In the genomic region with DNA sequence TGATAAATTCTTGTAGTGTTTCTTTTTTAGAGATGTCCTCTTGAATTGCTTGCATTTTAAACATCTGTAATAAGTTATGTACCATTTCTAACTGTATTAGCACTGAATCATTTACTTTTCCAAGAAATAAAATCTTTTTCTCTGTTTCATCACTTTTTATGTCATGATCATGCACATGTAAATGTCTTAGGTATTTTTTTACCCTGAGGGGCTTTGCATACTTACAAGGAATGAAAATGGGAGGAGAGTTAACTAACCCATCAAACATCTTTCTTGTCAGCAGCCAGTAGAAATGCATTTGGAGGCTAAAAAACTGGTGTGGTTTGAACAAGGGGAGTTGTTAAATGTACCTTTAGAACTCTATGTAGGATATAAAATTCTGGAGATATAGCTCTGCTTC, we compare ENCODE assay signal across 17 cellular contexts.
DNase-seq lines count a peak whose midpoint lies in the region; ATAC-seq and TF ChIP-seq lines count a peak whose summit lies in the region.
"Had no signal": no experiment of that assay in that cellular context is flagged by ENCODE, and none has a peak within 500 bp of the region (broad histone marks: within the 10 kb centered on the region; RNA-seq: fewer than 3 reads in every experiment).

No MANE protein-coding gene starts in this region.

- no peaks in the 10 kb centered on the region for H3K4me1 Mint-ChIP-seq in activated CD8-positive, alpha-beta T cell treated with anti-CD3 and anti-CD28 coated beads, Interleukin-2, amount 10 ng/mL, durations not matched to agents 7 days and 5 days (ENCODE audit: low read depth)
- no peaks in the 10 kb centered on the region for H3K4me1 Mint-ChIP-seq in activated naive CD8-positive, alpha-beta T cell treated with anti-CD3 and anti-CD28 coated beads for 36 hours
- H3K4me1 Mint-ChIP-seq: GM23338, IgD-negative memory B cell had no signal

- H3K4me3 ChIP-seq in AG10803 (ENCODE audit: low read length) (no peak overlapping the region), adipocyte (ENCODE audit: low read length) (no peak overlapping the region)
- H3K4me3 ChIP-seq: GM23338 had no signal

- DNase-seq in AG10803 (ENCODE audit: low read depth): peak; percentile 6
- DNase-seq in GM04504 (ENCODE audit: low read depth): peak; percentile 29
- DNase-seq in adipocyte (ENCODE audit: low read depth): peak; percentile 79
- peak; percentile 6 for DNase-seq in fibroblast of the conjunctiva (ENCODE audit: low read depth)
- no peak for DNase-seq in activated CD8-positive, alpha-beta T cell treated with anti-CD3 and anti-CD28 coated beads, Interleukin-2, amount 10 ng/mL, durations not matched to agents 7 days and 5 days
- no peak for DNase-seq in activated naive CD8-positive, alpha-beta T cell treated with anti-CD3 and anti-CD28 coated beads for 36 hours
- DNase-seq: 8988T; BE2C; CD4-positive, alpha-beta T cell; DMS153; DMS79; HCEC 1CT; KG1 had no signal

- no peak for TF ChIP-seq CTCF in AG10803 (conservative IDR thresholded peaks at IDR 0.05; ENCODE audit: low read length)

- no peaks in the 10 kb centered on the region for H3K9me3 ChIP-seq in adipocyte (ENCODE audit: control insufficient read depth, low read length)
- H3K9me3 ChIP-seq: BE2C had no signal

- H3K27me3 Mint-ChIP-seq in activated CD8-positive, alpha-beta T cell treated with anti-CD3 and anti-CD28 coated beads, Interleukin-2, amount 10 ng/mL, durations not matched to agents 7 days and 5 days (ENCODE audit: low read depth): no peaks in the 10 kb centered on the region
- no peaks in the 10 kb centered on the region for H3K27me3 Mint-ChIP-seq in activated naive CD8-positive, alpha-beta T cell treated with anti-CD3 and anti-CD28 coated beads for 36 hours
- H3K27me3 Mint-ChIP-seq: CD4-positive, alpha-beta T cell; IgD-negative memory B cell had no signal

- POLR2A ChIA-PET in activated CD8-positive, alpha-beta T cell treated with anti-CD3 and anti-CD28 coated beads, Interleukin-2, amount 10 ng/mL, durations not matched to agents 7 days and 5 days (lab: Charles Lee): no interaction called here

- H3K36me3 Mint-ChIP-seq in activated CD8-positive, alpha-beta T cell treated with anti-CD3 and anti-CD28 coated beads, Interleukin-2, amount 10 ng/mL, durations not matched to agents 7 days and 5 days (ENCODE audit: low read depth): no peaks in the 10 kb centered on the region
- no peaks in the 10 kb centered on the region for H3K36me3 Mint-ChIP-seq in activated naive CD8-positive, alpha-beta T cell treated with anti-CD3 and anti-CD28 coated beads for 36 hours
- H3K36me3 Mint-ChIP-seq: IgD-negative memory B cell had no signal

- no peak overlapping the region for H3K9ac ChIP-seq in adipocyte (ENCODE audit: low read length)

- H3K4me3 Mint-ChIP-seq in activated CD8-positive, alpha-beta T cell treated with anti-CD3 and anti-CD28 coated beads, Interleukin-2, amount 10 ng/mL, durations not matched to agents 7 days and 5 days: no peak overlapping the region
- H3K4me3 Mint-ChIP-seq in activated naive CD8-positive, alpha-beta T cell treated with anti-CD3 and anti-CD28 coated beads for 36 hours: no peak overlapping the region
- H3K4me3 Mint-ChIP-seq: CD4-positive, alpha-beta T cell; GM23338; IgD-negative memory B cell had no signal

- CTCF ChIA-PET in activated CD8-positive, alpha-beta T cell treated with anti-CD3 and anti-CD28 coated beads, Interleukin-2, amount 10 ng/mL, durations not matched to agents 7 days and 5 days (lab: Charles Lee): no interaction called here

- H3K36me3 ChIP-seq in adipocyte (ENCODE audit: control insufficient read depth, insufficient read depth, low read length, severe bottlenecking): no peaks in the 10 kb centered on the region
- H3K36me3 ChIP-seq: BE2C had no signal

- no peaks in the 10 kb centered on the region for H3K27me3 ChIP-seq in adipocyte (replicated peaks; ENCODE audit: control insufficient read depth, insufficient read depth, low read length)
- H3K27me3 ChIP-seq: BE2C had no signal

- ATAC-seq in HG03039 (IDR thresholded peaks at IDR 0.05; ENCODE audit: unreplicated experiment): no peak
- no peak for ATAC-seq in activated CD8-positive, alpha-beta T cell treated with anti-CD3 and anti-CD28 coated beads, Interleukin-2, amount 10 ng/mL, durations not matched to agents 7 days and 5 days
- no peak for ATAC-seq in GM21576 (IDR thresholded peaks at IDR 0.05; ENCODE audit: unreplicated experiment)
- ATAC-seq: GM23338 had no signal

- H3K27ac Mint-ChIP-seq in activated CD8-positive, alpha-beta T cell treated with anti-CD3 and anti-CD28 coated beads, Interleukin-2, amount 10 ng/mL, durations not matched to agents 7 days and 5 days: no peak overlapping the region
- H3K27ac Mint-ChIP-seq in activated naive CD8-positive, alpha-beta T cell treated with anti-CD3 and anti-CD28 coated beads for 36 hours: no peak overlapping the region
- H3K27ac Mint-ChIP-seq: CD4-positive, alpha-beta T cell; GM23338; IgD-negative memory B cell had no signal

- H3K4me1 ChIP-seq in adipocyte (ENCODE audit: control insufficient read depth, insufficient read depth, low read length): no peaks in the 10 kb centered on the region
- H3K4me1 ChIP-seq: BE2C had no signal

- no peaks in the 10 kb centered on the region for H3K9me3 Mint-ChIP-seq in activated CD8-positive, alpha-beta T cell treated with anti-CD3 and anti-CD28 coated beads, Interleukin-2, amount 10 ng/mL, durations not matched to agents 7 days and 5 days (ENCODE audit: insufficient read depth)
- H3K9me3 Mint-ChIP-seq in activated naive CD8-positive, alpha-beta T cell treated with anti-CD3 and anti-CD28 coated beads for 36 hours: peaks cover under 1% of the 10 kb centered on the region
- H3K9me3 Mint-ChIP-seq: CD4-positive, alpha-beta T cell; GM23338 had no signal

Comparison
In these comparisons a context has a peak if more than half of its experiments do, and no peak if none do; other contexts are left out.
1. DNase-seq: peak in AG10803 (single experiment), GM04504 (single experiment), adipocyte (single experiment) and fibroblast of the conjunctiva (single experiment); none in activated CD8-positive, alpha-beta T cell treated with anti-CD3 and anti-CD28 coated beads, Interleukin-2, amount 10 ng/mL, durations not matched to agents 7 days and 5 days (single experiment) and activated naive CD8-positive, alpha-beta T cell treated with anti-CD3 and anti-CD28 coated beads for 36 hours (single experiment).